2 cellular contexts compared by ENCODE assay signal in the genomic region with DNA sequence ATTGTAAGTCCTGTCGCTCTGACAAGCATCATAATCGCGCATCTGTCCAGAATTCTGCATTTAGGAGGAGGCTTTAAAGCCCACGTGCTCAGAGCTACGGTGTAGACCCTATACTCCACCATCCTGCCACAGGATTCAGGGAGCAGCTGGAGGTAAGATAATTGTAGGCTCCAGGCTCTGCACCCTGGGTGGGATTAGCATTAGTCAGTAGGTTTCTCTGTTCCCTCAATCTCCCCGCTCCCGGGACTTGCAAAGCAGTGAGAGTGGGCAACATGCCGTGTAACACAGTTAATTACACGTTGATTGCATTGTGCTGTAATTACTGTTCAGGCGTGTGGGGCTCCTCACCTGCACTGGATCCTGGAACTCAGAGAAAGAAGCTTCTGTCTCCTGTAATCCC.
TF ChIP-seq lines count a peak whose summit lies in the region.

No MANE protein-coding gene starts in this region.

TF ChIP-seq in IMR-90, 13 proteins besides CTCF, POLR2A, EP300 and RAD21:
- no peak for TF ChIP-seq BHLHE40 (IDR thresholded peaks at IDR 0.05; ENCODE audit: low read depth, low read length)
- TF ChIP-seq RFX5 (IDR thresholded peaks at IDR 0.05; ENCODE audit: low read depth, low read length): no peak
- no peak for TF ChIP-seq MAFK (IDR thresholded peaks at IDR 0.05; ENCODE audit: low read depth, low read length)

TF ChIP-seq in H1, 55 proteins besides CTCF, POLR2A, EP300 and RAD21:
- no peak for TF ChIP-seq CHD1 (IDR thresholded peaks at IDR 0.05; ENCODE audit: low read depth, low read length)
- TF ChIP-seq SIX5 (IDR thresholded peaks at IDR 0.05; ENCODE audit: low read depth, low read length): no peak
- no peak for TF ChIP-seq TEAD4 (IDR thresholded peaks at IDR 0.05; ENCODE audit: low read depth, low read length)
- TF ChIP-seq, protein P1, sequence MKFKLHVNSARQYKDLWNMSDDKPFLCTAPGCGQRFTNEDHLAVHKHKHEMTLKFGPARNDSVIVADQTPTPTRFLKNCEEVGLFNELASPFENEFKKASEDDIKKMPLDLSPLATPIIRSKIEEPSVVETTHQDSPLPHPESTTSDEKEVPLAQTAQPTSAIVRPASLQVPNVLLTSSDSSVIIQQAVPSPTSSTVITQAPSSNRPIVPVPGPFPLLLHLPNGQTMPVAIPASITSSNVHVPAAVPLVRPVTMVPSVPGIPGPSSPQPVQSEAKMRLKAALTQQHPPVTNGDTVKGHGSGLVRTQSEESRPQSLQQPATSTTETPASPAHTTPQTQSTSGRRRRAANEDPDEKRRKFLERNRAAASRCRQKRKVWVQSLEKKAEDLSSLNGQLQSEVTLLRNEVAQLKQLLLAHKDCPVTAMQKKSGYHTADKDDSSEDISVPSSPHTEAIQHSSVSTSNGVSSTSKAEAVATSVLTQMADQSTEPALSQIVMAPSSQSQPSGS (IDR thresholded peaks at IDR 0.05; ENCODE audit: low read length): no peak
- TF ChIP-seq YY1 (IDR thresholded peaks at IDR 0.05; ENCODE audit: low read depth, low read length): no peak
- TF ChIP-seq GTF2F1 (IDR thresholded peaks at IDR 0.05; ENCODE audit: borderline replicate concordance, low read depth, low read length): no peak
- TF ChIP-seq EGR1 (IDR thresholded peaks at IDR 0.05; ENCODE audit: borderline replicate concordance, low read depth, low read length): no peak
- no peak for TF ChIP-seq MAFK (IDR thresholded peaks at IDR 0.05; ENCODE audit: low read depth, low read length)
- TF ChIP-seq RBBP5 (IDR thresholded peaks at IDR 0.05; ENCODE audit: borderline replicate concordance, low read depth, low read length): no peak
- no peak for TF ChIP-seq ASH2L (IDR thresholded peaks at IDR 0.05; ENCODE audit: low read length)
